1 cellular context compared by ENCODE assay signal in the genomic region with DNA sequence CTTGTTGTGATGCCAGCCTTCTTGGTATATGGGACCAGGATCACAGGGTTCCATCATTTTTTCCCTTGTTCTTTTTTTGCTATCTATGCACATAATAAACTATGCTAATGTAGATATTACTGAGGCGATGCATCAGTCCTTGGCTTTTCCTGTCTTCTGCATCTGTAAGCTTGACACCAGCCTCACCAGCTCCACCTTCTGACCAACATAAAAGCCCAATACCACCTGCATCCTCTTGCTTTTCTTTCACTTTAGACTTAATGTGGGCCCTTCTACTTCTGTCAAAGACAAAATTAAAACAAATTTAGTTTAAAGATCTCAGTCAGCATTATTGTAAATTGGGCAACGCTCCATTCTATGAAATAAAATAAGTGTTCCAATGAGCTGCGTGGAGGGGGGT.
TF ChIP-seq lines count a peak whose summit lies in the region.

No MANE protein-coding gene starts in this region.

TF ChIP-seq in HCT116, 20 proteins besides CTCF, POLR2A, EP300 and RAD21 (continued from another document):
- TF ChIP-seq, protein P1, sequence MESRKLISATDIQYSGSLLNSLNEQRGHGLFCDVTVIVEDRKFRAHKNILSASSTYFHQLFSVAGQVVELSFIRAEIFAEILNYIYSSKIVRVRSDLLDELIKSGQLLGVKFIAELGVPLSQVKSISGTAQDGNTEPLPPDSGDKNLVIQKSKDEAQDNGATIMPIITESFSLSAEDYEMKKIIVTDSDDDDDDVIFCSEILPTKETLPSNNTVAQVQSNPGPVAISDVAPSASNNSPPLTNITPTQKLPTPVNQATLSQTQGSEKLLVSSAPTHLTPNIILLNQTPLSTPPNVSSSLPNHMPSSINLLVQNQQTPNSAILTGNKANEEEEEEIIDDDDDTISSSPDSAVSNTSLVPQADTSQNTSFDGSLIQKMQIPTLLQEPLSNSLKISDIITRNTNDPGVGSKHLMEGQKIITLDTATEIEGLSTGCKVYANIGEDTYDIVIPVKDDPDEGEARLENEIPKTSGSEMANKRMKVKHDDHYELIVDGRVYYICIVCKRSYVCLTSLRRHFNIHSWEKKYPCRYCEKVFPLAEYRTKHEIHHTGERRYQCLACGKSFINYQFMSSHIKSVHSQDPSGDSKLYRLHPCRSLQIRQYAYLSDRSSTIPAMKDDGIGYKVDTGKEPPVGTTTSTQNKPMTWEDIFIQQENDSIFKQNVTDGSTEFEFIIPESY (IDR thresholded peaks at IDR 0.05; ENCODE audit: extremely low read depth, insufficient replicate concordance, low read length), result no peak
- TF ChIP-seq, protein P2, sequence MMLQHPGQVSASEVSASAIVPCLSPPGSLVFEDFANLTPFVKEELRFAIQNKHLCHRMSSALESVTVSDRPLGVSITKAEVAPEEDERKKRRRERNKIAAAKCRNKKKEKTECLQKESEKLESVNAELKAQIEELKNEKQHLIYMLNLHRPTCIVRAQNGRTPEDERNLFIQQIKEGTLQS (IDR thresholded peaks at IDR 0.05), result no peak
- TF ChIP-seq FOSL1 (IDR thresholded peaks at IDR 0.05; ENCODE audit: low read depth), result no peak
- TF ChIP-seq YY1 (IDR thresholded peaks at IDR 0.05; ENCODE audit: extremely low read depth, insufficient replicate concordance, low read depth, low read length), result no peak
- TF ChIP-seq SP1 (IDR thresholded peaks at IDR 0.05; ENCODE audit: low read depth), result no peak
- no peak for TF ChIP-seq POLR2AphosphoS5 (IDR thresholded peaks at IDR 0.05; ENCODE audit: low read depth, low read length)
- TF ChIP-seq SIN3A (IDR thresholded peaks at IDR 0.05; ENCODE audit: low read depth), result no peak
- TF ChIP-seq, protein P3, sequence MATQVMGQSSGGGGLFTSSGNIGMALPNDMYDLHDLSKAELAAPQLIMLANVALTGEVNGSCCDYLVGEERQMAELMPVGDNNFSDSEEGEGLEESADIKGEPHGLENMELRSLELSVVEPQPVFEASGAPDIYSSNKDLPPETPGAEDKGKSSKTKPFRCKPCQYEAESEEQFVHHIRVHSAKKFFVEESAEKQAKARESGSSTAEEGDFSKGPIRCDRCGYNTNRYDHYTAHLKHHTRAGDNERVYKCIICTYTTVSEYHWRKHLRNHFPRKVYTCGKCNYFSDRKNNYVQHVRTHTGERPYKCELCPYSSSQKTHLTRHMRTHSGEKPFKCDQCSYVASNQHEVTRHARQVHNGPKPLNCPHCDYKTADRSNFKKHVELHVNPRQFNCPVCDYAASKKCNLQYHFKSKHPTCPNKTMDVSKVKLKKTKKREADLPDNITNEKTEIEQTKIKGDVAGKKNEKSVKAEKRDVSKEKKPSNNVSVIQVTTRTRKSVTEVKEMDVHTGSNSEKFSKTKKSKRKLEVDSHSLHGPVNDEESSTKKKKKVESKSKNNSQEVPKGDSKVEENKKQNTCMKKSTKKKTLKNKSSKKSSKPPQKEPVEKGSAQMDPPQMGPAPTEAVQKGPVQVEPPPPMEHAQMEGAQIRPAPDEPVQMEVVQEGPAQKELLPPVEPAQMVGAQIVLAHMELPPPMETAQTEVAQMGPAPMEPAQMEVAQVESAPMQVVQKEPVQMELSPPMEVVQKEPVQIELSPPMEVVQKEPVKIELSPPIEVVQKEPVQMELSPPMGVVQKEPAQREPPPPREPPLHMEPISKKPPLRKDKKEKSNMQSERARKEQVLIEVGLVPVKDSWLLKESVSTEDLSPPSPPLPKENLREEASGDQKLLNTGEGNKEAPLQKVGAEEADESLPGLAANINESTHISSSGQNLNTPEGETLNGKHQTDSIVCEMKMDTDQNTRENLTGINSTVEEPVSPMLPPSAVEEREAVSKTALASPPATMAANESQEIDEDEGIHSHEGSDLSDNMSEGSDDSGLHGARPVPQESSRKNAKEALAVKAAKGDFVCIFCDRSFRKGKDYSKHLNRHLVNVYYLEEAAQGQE (IDR thresholded peaks at IDR 0.05; ENCODE audit: low read depth), result no peak
- TF ChIP-seq, protein P4, sequence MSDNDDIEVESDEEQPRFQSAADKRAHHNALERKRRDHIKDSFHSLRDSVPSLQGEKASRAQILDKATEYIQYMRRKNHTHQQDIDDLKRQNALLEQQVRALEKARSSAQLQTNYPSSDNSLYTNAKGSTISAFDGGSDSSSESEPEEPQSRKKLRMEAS (IDR thresholded peaks at IDR 0.05), result no peak
